In genomic region chr5:1568201-1568979, GRCh38 we compare ENCODE assay signal across 9 cellular contexts. TPM values are rescaled to one million over a fixed set of nuclear protein-coding genes. Genes with fewer than 3 reads are reported as not detected.
DNase-seq lines count a peak whose midpoint lies in the region; ATAC-seq and TF ChIP-seq lines count a peak whose summit lies in the region.
"Had no signal": no experiment of that assay in that cellular context is flagged by ENCODE, and none has a peak within 500 bp of the region (broad histone marks: within the 10 kb centered on the region; RNA-seq: fewer than 3 reads in every experiment).

No MANE protein-coding gene starts in this region.

- H3K4me1 ChIP-seq in ascending aorta = peaks cover 8 to 25% of the 10 kb centered on the region in 2 donors

- DNase-seq in H4 (ENCODE audit: low spot score) (peak; percentile 97), ascending aorta (ENCODE audit: low spot score in 2 of 2) (no peak), iris pigment epithelial cell (ENCODE audit: low read depth) (peak; percentile 93), smooth muscle cell of the brain vasculature (ENCODE audit: low read depth, low spot score) (peak; percentile 61), GM19238 (ENCODE audit: insufficient read length, low spot score) (no peak)
- no peak for DNase-seq in stimulated activated CD4-positive, alpha-beta T cell treated with anti-CD3 and anti-CD28 coated beads, Interleukin-2, amount 100 ng/mL, for 48 hours

- no peaks in the 10 kb centered on the region for H3K36me3 ChIP-seq in ascending aorta
- H3K36me3 ChIP-seq: neutrophil had no signal

- peak overlapping the region; percentile 70 to 75 for H3K27ac ChIP-seq in ascending aorta
- H3K27ac ChIP-seq: neutrophil had no signal

- ATAC-seq in HG03432 (IDR thresholded peaks at IDR 0.05; ENCODE audit: unreplicated experiment) (no peak), GM21528 (IDR thresholded peaks at IDR 0.05; ENCODE audit: low FRiP score, unreplicated experiment) (no peak)

- TF ChIP-seq CTCF in ascending aorta (IDR thresholded peaks at IDR 0.05) = no peak

- no peaks in the 10 kb centered on the region for H3K27me3 ChIP-seq in ascending aorta
- H3K27me3 ChIP-seq: neutrophil had no signal

- intact Hi-C loops in ascending aorta (cut with DNase I) = loop anchor here (2.0 kb wide), 2 partner anchors 26 to 44 kb away; no protein-coding TSS in a partner anchor

- no peak overlapping the region for H3K4me3 ChIP-seq in ascending aorta

- H3K9me3 ChIP-seq in ascending aorta = no peaks in the 10 kb centered on the region
- H3K9me3 ChIP-seq: neutrophil had no signal

RNA-seq across cellular contexts. Expression of gene LPCAT1, which starts 44.6 kb away (rescaled TPM):
- 23.9 and 31.2 TPM in 2 replicates for total RNA-seq in H4 (2014; rRNA removed; shearing (Covaris generic))
- 86.2 TPM for total RNA-seq in ascending aorta

Comparison
In these comparisons a context has a peak if more than half of its experiments do, and no peak if none do; other contexts are left out.
1. DNase-seq: peak in H4 (single experiment), iris pigment epithelial cell (single experiment) and smooth muscle cell of the brain vasculature (single experiment); none in ascending aorta (0 of 2), stimulated activated CD4-positive, alpha-beta T cell treated with anti-CD3 and anti-CD28 coated beads, Interleukin-2, amount 100 ng/mL, for 48 hours (0 of 2) and GM19238 (single experiment).